In the genomic region with DNA sequence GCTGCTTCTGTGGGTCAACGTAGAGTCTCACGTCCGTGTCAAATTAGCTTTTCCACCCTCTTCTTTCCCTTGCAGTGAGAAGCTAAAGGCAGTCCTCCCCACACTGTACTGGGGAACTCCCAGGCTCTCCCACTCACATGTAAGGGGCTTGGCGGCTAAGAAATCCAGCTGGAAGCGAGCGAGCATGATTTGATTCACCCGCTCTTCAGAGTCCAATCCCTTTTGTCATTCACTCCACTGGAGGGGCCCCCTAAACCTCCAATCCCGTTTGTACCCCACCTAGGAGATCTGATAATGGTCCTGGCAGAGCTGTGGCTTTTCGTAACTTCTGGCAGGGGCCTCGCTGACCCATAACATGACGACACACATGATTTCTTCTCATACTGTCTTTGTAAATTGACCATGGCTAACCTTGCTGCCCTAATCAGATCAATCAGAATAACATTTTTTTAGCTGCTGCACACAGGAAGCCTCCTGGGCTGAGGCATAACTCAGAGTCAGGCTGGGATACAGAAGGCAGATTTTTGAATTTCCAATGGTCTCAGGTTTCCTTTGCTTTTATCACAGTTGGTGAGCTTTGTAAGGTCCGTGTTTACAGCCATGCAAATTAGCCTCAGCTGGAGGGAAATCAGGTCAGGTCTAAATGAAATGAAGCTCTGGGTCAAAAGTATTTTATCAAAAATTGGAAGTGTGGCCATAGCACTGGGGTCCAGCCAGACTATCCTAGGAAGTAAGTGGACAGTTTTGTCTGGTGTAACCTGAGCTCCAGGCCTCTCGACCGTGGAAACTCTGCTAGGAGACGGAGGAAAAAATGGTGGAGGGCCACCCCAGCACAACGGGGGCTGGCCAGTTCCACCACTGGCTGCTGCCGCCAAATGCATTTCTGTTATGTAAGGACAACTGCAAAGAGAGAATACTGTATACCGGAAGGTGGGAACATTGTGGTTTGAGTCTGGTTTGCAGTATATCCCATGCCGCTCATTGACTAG, we compare ENCODE assay signal across 16 cellular contexts.
A peak's percentile ranks its signal among the peaks of the same experiment; 100 is the strongest.
DNase-seq lines count a peak whose midpoint lies in the region; ATAC-seq and TF ChIP-seq lines count a peak whose summit lies in the region.
"Had no signal": no experiment of that assay in that cellular context is flagged by ENCODE, and none has a peak within 500 bp of the region (broad histone marks: within the 10 kb centered on the region; RNA-seq: fewer than 3 reads in every experiment).

No MANE protein-coding gene starts in this region.

- no peak overlapping the region for H2BK15ac ChIP-seq in neuronal stem cell (ENCODE audit: low read length)

- H2AK5ac ChIP-seq in neuronal stem cell (ENCODE audit: low read depth, low read length), result no peak overlapping the region

- in situ Hi-C loops in gastrocnemius medialis (cut with MboI; ENCODE audit: low sequenced_read_pairs in 4 of 4), result no loop called here

- intact Hi-C loops in gastrocnemius medialis (cut with DNase I; ENCODE audit: low total_unique reads), result no loop called here

- no peak overlapping the region for H2BK12ac ChIP-seq in neuronal stem cell (ENCODE audit: low read length)

- H4K8ac ChIP-seq in neuronal stem cell (ENCODE audit: low read depth, low read length), result no peak overlapping the region

- TF ChIP-seq CTCF in gastroesophageal sphincter (IDR thresholded peaks at IDR 0.05), result no peak
- TF ChIP-seq CTCF in gastrocnemius medialis (IDR thresholded peaks at IDR 0.05 in 4 of 5, conservative IDR thresholded peaks at IDR 0.05 in 1 of 5), result no peak

- no peak overlapping the region for H4K91ac ChIP-seq in neuronal stem cell (ENCODE audit: low read depth, low read length, poor library complexity)

- no peak overlapping the region for H2BK120ac ChIP-seq in neuronal stem cell (ENCODE audit: low read depth, low read length)

- H3K27me3 ChIP-seq in gastroesophageal sphincter (no peaks in the 10 kb centered on the region), neuronal stem cell (ENCODE audit: control insufficient read depth in 3 of 3, insufficient read depth in 3 of 3, low read depth in 1 of 3, low read length in 3 of 3) (no peaks in the 10 kb centered on the region), gastrocnemius medialis (no peaks in the 10 kb centered on the region)
- H3K27me3 ChIP-seq: right lobe of liver had no signal

- WGBS in gastroesophageal sphincter (ENCODE audit: low coverage in 1 of 2), 2 donors, result 49 to 89% methylated on average over 4 to 15 of the region's 19 CpGs
- WGBS in neuronal stem cell (ENCODE audit: extremely low coverage in 2 of 2, insufficient read length in 2 of 2, insufficient replicate concordance in 1 of 2), 2 donors, result no CpG with 5 or more reads among the region's 19 CpGs

- no peak overlapping the region for H3K14ac ChIP-seq in neuronal stem cell (ENCODE audit: low read length)

- no peak overlapping the region for H2BK5ac ChIP-seq in neuronal stem cell (ENCODE audit: low read length)

- H3K27ac ChIP-seq in gastroesophageal sphincter, result no peak overlapping the region
- H3K27ac ChIP-seq in neuronal stem cell (replicated peaks; ENCODE audit: low read length), result no peak overlapping the region
- H3K27ac ChIP-seq in gastrocnemius medialis, result no peak overlapping the region
- H3K27ac ChIP-seq: epithelial cell of prostate, right lobe of liver had no signal

- no peaks in the 10 kb centered on the region for H3K36me3 ChIP-seq in gastroesophageal sphincter
- H3K36me3 ChIP-seq in neuronal stem cell (replicated peaks in 1 of 2; ENCODE audit: control insufficient read depth in 2 of 2, insufficient read depth in 2 of 2, low read length in 2 of 2), result no peaks in the 10 kb centered on the region
- no peaks in the 10 kb centered on the region for H3K36me3 ChIP-seq in gastrocnemius medialis
- H3K36me3 ChIP-seq: right lobe of liver had no signal

- no peaks in the 10 kb centered on the region for H3K79me1 ChIP-seq in neuronal stem cell (ENCODE audit: low read depth, low read length)

- H3K4me1 ChIP-seq in gastroesophageal sphincter, result peaks cover 3 to 51% (median 8%) of the 10 kb centered on the region in 3 donors
- peaks cover 8 to 12% of the 10 kb centered on the region in 2 donors for H3K4me1 ChIP-seq in neuronal stem cell (ENCODE audit: control insufficient read depth in 2 of 2, insufficient read depth in 1 of 2, low read depth in 1 of 2, low read length in 2 of 2)
- H3K4me1 ChIP-seq in gastrocnemius medialis, result peaks cover 0 to 3% of the 10 kb centered on the region in 2 donors
- H3K4me1 ChIP-seq: right lobe of liver had no signal

- no peak overlapping the region for H3K4ac ChIP-seq in neuronal stem cell (ENCODE audit: low read length)

- DNase-seq in EH (ENCODE audit: low read depth) (peak; percentile 57), neuronal stem cell (ENCODE audit: low spot score) (no peak), midbrain (lab: John Stamatoyannopoulos, UW) (no peak), NCI-H1694 treated with DMSO at 0.1 percent for 48 hours (lab: John Stamatoyannopoulos, UW) (no peak), T1000 (lab: John Stamatoyannopoulos, UW) (no peak), gastrocnemius medialis (no peak)
- DNase-seq: activated naive CD4-positive, alpha-beta T cell treated with anti-CD3 and anti-CD28 coated beads, Interleukin-2, amount 50 U/mL, for 16 hours; cerebellar nuclear complex; DMS153; hippocampal formation; NCI-H524; right lobe of liver; stimulated activated naive CD4-positive, alpha-beta T cell treated with Interleukin-2 at 50 U/mL for 16 hours had no signal

- H3K23ac ChIP-seq in neuronal stem cell (ENCODE audit: low read depth, low read length, poor library complexity), result no peak overlapping the region

- H3K4me2 ChIP-seq in neuronal stem cell (ENCODE audit: insufficient read depth, low read length, poor library complexity, severe bottlenecking), result no peak overlapping the region

- H3K4me3 ChIP-seq in gastroesophageal sphincter (no peak overlapping the region), neuronal stem cell (ENCODE audit: low read length in 2 of 2) (no peak overlapping the region), gastrocnemius medialis (no peak overlapping the region)
- H3K4me3 ChIP-seq: right lobe of liver had no signal

- TF ChIP-seq POLR2A in gastroesophageal sphincter (IDR thresholded peaks at IDR 0.05), result no peak
- TF ChIP-seq POLR2A in gastrocnemius medialis (IDR thresholded peaks at IDR 0.05), result no peak

- peak overlapping the region; percentile 87 for H2AFZ ChIP-seq in neuronal stem cell (ENCODE audit: low read length)

- H3K18ac ChIP-seq in neuronal stem cell (ENCODE audit: low read length), result peak overlapping the region; percentile 58

- TF ChIP-seq EP300 in gastroesophageal sphincter (IDR thresholded peaks at IDR 0.05), result no peak

- ATAC-seq in gastroesophageal sphincter (peak; percentile 65), gastrocnemius medialis (no peak)
- ATAC-seq: right lobe of liver had no signal

- no peak overlapping the region for H3K9ac ChIP-seq in neuronal stem cell (ENCODE audit: low read depth, low read length, poor library complexity)

- H3K9me3 ChIP-seq in gastroesophageal sphincter (no peaks in the 10 kb centered on the region), neuronal stem cell (replicated peaks in 1 of 2; ENCODE audit: control insufficient read depth in 2 of 2, insufficient read depth in 1 of 2, low read depth in 1 of 2, low read length in 2 of 2) (no peaks in the 10 kb centered on the region), gastrocnemius medialis (no peaks in the 10 kb centered on the region)
- H3K9me3 ChIP-seq: right lobe of liver had no signal

TF ChIP-seq in PFSK-1, 5 proteins besides CTCF, POLR2A, EP300 and RAD21:
- TF ChIP-seq POLR2AphosphoS5 (IDR thresholded peaks at IDR 0.05; ENCODE audit: low read depth, low read length) (no peak), SIN3A (IDR thresholded peaks at IDR 0.05; ENCODE audit: borderline replicate concordance, insufficient read depth, low read length) (no peak; the same call in 1 of the 2 replicates), FOXP2 (optimal IDR thresholded peaks at IDR 0.05; ENCODE audit: borderline replicate concordance, extremely low read depth, extremely low read length, insufficient read depth) (no peak), TAF1 (IDR thresholded peaks at IDR 0.05; ENCODE audit: borderline replicate concordance, insufficient read depth, low read length) (0 out of 2 replicates have a peak, but pooled peaks have one; percentile 42)
